Comparison of ENCODE assay signal across 23 cellular contexts in the genomic region with DNA sequence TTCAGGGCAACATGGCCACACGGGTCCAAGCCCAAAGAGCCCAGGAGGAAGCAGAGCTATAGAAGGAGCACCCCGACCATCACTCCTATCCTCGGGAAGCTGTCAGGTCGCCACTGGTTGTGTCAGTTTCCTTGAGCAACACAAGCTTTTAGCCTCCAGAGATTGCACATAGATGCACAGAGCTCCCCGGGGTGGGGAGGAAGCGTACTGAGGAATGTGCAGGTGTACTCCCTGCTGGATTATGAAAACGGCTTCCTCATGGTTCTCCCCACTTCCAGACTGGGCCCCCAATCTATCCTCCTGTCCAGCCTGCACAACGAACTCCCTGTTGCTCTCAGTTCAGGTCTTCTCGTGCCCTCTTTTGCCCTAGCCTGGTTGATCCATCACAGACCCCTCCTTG. TPM values are rescaled to one million over a fixed set of nuclear protein-coding genes. Genes with fewer than 3 reads are reported as not detected.
DNase-seq lines count a peak whose midpoint lies in the region; ATAC-seq and TF ChIP-seq lines count a peak whose summit lies in the region.
"Had no signal": no experiment of that assay in that cellular context is flagged by ENCODE, and none has a peak within 500 bp of the region (broad histone marks: within the 10 kb centered on the region; RNA-seq: fewer than 3 reads in every experiment).

No MANE protein-coding gene starts in this region.

- no peak overlapping the region for H3K4me3 ChIP-seq in mesodermal cell (ENCODE audit: extremely low read depth, insufficient read depth, low read length, poor library complexity, severe bottlenecking)
- no peak overlapping the region for H3K4me3 ChIP-seq in smooth muscle cell
- H3K4me3 ChIP-seq: tibial nerve had no signal

- H3K4me1 Mint-ChIP-seq in HFFc6 (ENCODE audit: low read depth) (peaks cover 15% of the 10 kb centered on the region), brain (peaks cover 41% of the 10 kb centered on the region), endothelial cell (ENCODE audit: unreplicated experiment) (no peaks in the 10 kb centered on the region)
- H3K4me1 Mint-ChIP-seq: stimulated activated naive CD8-positive, alpha-beta T cell treated with anti-CD3 and anti-CD28 coated beads, Interleukin-15, amount 100 ng/mL, for 72 hours had no signal

- H2AFZ ChIP-seq in smooth muscle cell (ENCODE audit: low read depth), result no peak overlapping the region

- H3K9me3 Mint-ChIP-seq in HFFc6 (peaks cover 6% of the 10 kb centered on the region), brain (peaks cover 4 to 26% (median 13%) of the 10 kb centered on the region in 5 experiments), endothelial cell (ENCODE audit: unreplicated experiment) (no peaks in the 10 kb centered on the region)
- H3K9me3 Mint-ChIP-seq: activated CD4-positive, alpha-beta T cell treated with anti-CD3 and anti-CD28 coated beads, Interleukin-2, amount 10 ng/mL, durations not matched to agents 7 days and 5 days; activated naive CD4-positive, alpha-beta T cell treated with anti-CD3 and anti-CD28 coated beads, Interleukin-2, amount 50 U/mL, for 72 hours; CD8-positive, alpha-beta T cell; memory B cell; stimulated activated naive CD8-positive, alpha-beta T cell treated with anti-CD3 and anti-CD28 coated beads, Interleukin-15, amount 100 ng/mL, for 72 hours; T-helper 2 cell treated with Interferon-gamma antibody and Interleukin-4, amounts not matched to agents 5 μg/mL and 100 μg/mL, for 36 hours had no signal

- H3K9me3 ChIP-seq in mesodermal cell (ENCODE audit: control insufficient read depth, low read length), result no peaks in the 10 kb centered on the region
- no peaks in the 10 kb centered on the region for H3K9me3 ChIP-seq in smooth muscle cell (replicated peaks; ENCODE audit: low read depth)

- H3K27me3 ChIP-seq in smooth muscle cell (ENCODE audit: low read depth), result no peaks in the 10 kb centered on the region
- H3K27me3 ChIP-seq: foreskin keratinocyte, tibial nerve had no signal

- H3K4me2 ChIP-seq in smooth muscle cell, result peak overlapping the region; percentile 50

- no peak for ATAC-seq in GM19397 (IDR thresholded peaks at IDR 0.05; ENCODE audit: unreplicated experiment)
- ATAC-seq: CD8-positive, alpha-beta T cell; left colon; stimulated activated naive CD8-positive, alpha-beta T cell treated with anti-CD3 and anti-CD28 coated beads, Interleukin-15, amount 100 ng/mL, for 72 hours had no signal

- H3K4me3 Mint-ChIP-seq in HFFc6 (peak overlapping the region; percentile 68; the same call in 1 of the 2 replicates), brain (peak overlapping the region in 2 of 5 experiments; percentile 11 to 48), endothelial cell (ENCODE audit: unreplicated experiment) (no peak overlapping the region)
- H3K4me3 Mint-ChIP-seq: activated CD4-positive, alpha-beta T cell treated with anti-CD3 and anti-CD28 coated beads, Interleukin-2, amount 10 ng/mL, durations not matched to agents 7 days and 5 days; CD8-positive, alpha-beta T cell; memory B cell; naive thymus-derived CD4-positive, alpha-beta T cell; stimulated activated naive CD8-positive, alpha-beta T cell treated with anti-CD3 and anti-CD28 coated beads, Interleukin-15, amount 100 ng/mL, for 72 hours; T-helper 2 cell treated with Interferon-gamma antibody and Interleukin-4, amounts not matched to agents 5 μg/mL and 100 μg/mL, for 36 hours had no signal

- no peaks in the 10 kb centered on the region for H3K79me2 ChIP-seq in smooth muscle cell (ENCODE audit: low read depth)

- WGBS in mesodermal cell (ENCODE audit: insufficient coverage in 2 of 2), 2 experiments, result 92 to 98% methylated on average over 9 of the region's 9 CpGs
- WGBS in smooth muscle cell (ENCODE audit: low lambda C conversion rate), result 90% methylated on average over 9 of the region's 9 CpGs

- TF ChIP-seq CTCF in HFFc6 (IDR thresholded peaks at IDR 0.05) (no peak), brain (conservative IDR thresholded peaks at IDR 0.05) (no peak), smooth muscle cell (IDR thresholded peaks at IDR 0.05; ENCODE audit: borderline replicate concordance, insufficient read depth, poor library complexity, severe bottlenecking) (no peak), endothelial cell (IDR thresholded peaks at IDR 0.05; ENCODE audit: unreplicated experiment) (no peak)

- peaks cover 4% of the 10 kb centered on the region for H3K27me3 Mint-ChIP-seq in HFFc6 (ENCODE audit: insufficient read depth)
- H3K27me3 Mint-ChIP-seq in brain, result no peaks in the 10 kb centered on the region
- H3K27me3 Mint-ChIP-seq in endothelial cell (ENCODE audit: unreplicated experiment), result peaks cover 2% of the 10 kb centered on the region
- H3K27me3 Mint-ChIP-seq: activated CD4-positive, alpha-beta T cell treated with anti-CD3 and anti-CD28 coated beads, Interleukin-2, amount 10 ng/mL, durations not matched to agents 7 days and 5 days; memory B cell; naive thymus-derived CD4-positive, alpha-beta T cell; stimulated activated naive CD8-positive, alpha-beta T cell treated with anti-CD3 and anti-CD28 coated beads, Interleukin-15, amount 100 ng/mL, for 72 hours had no signal

- peaks cover 3% of the 10 kb centered on the region; the same call in 1 of the 2 replicates for H3K36me3 Mint-ChIP-seq in HFFc6 (ENCODE audit: low read depth)
- no peaks in the 10 kb centered on the region for H3K36me3 Mint-ChIP-seq in brain
- H3K36me3 Mint-ChIP-seq in endothelial cell (ENCODE audit: low read depth, unreplicated experiment), result no peaks in the 10 kb centered on the region
- H3K36me3 Mint-ChIP-seq: activated naive CD4-positive, alpha-beta T cell treated with anti-CD3 and anti-CD28 coated beads, Interleukin-2, amount 50 U/mL, for 72 hours; CD8-positive, alpha-beta T cell; memory B cell had no signal

- no peaks in the 10 kb centered on the region for H3F3A ChIP-seq in smooth muscle cell (ENCODE audit: low read depth)

- H3K9ac ChIP-seq in smooth muscle cell (ENCODE audit: low read depth), result peak overlapping the region; percentile 47

- DNase-seq in HFFc6, result no peak
- DNase-seq in smooth muscle cell (lab: John Stamatoyannopoulos, UW; ENCODE audit: unreplicated experiment), result no peak
- DNase-seq in endothelial cell (ENCODE audit: low spot score), result no peak
- no peak for DNase-seq in GM19240 (ENCODE audit: insufficient read length, low spot score)
- DNase-seq: activated CD4-positive, alpha-beta T cell treated with anti-CD3 and anti-CD28 coated beads, Interleukin-2, amount 10 ng/mL, durations not matched to agents 7 days and 5 days; aorta; CD8-positive, alpha-beta T cell; effector CD4-positive, alpha-beta T cell; GDM1; left colon; naive thymus-derived CD4-positive, alpha-beta T cell; NCI-H2029 treated with DMSO at 0.1 percent for 48 hours; NCI-H748 treated with DMSO at 0.1 percent for 48 hours; stimulated activated naive CD8-positive, alpha-beta T cell treated with anti-CD3 and anti-CD28 coated beads, Interleukin-15, amount 100 ng/mL, for 72 hours had no signal

- peaks cover 5% of the 10 kb centered on the region for H3K4me1 ChIP-seq in mesodermal cell (ENCODE audit: control insufficient read depth, insufficient read depth, low read length, poor library complexity, severe bottlenecking)
- H3K4me1 ChIP-seq in smooth muscle cell (ENCODE audit: low read depth), result no peaks in the 10 kb centered on the region
- H3K4me1 ChIP-seq: foreskin keratinocyte had no signal

- H3K36me3 ChIP-seq in mesodermal cell (ENCODE audit: control insufficient read depth, insufficient read depth, low read length), result no peaks in the 10 kb centered on the region
- no peaks in the 10 kb centered on the region for H3K36me3 ChIP-seq in smooth muscle cell (ENCODE audit: low read depth)
- H3K36me3 ChIP-seq: tibial nerve had no signal

- H3K27ac ChIP-seq in mesodermal cell (ENCODE audit: low read depth, low read length, severe bottlenecking) (peak overlapping the region; percentile 58), smooth muscle cell (ENCODE audit: low read depth) (peak overlapping the region; percentile 71)
- H3K27ac ChIP-seq: foreskin keratinocyte, tibial nerve, VCaP had no signal

- no peaks in the 10 kb centered on the region for H4K20me1 ChIP-seq in smooth muscle cell (ENCODE audit: low read depth)

- H3K27ac Mint-ChIP-seq in HFFc6, result peak overlapping the region; percentile 98
- peak overlapping the region; percentile 74 to 99 (median 92) for H3K27ac Mint-ChIP-seq in brain
- H3K27ac Mint-ChIP-seq in endothelial cell (ENCODE audit: unreplicated experiment), result no peak overlapping the region
- H3K27ac Mint-ChIP-seq: activated CD4-positive, alpha-beta T cell treated with anti-CD3 and anti-CD28 coated beads, Interleukin-2, amount 10 ng/mL, durations not matched to agents 7 days and 5 days; activated naive CD4-positive, alpha-beta T cell treated with anti-CD3 and anti-CD28 coated beads, Interleukin-2, amount 50 U/mL, for 72 hours; CD8-positive, alpha-beta T cell; memory B cell; stimulated activated naive CD8-positive, alpha-beta T cell treated with anti-CD3 and anti-CD28 coated beads, Interleukin-15, amount 100 ng/mL, for 72 hours; T-helper 2 cell treated with Interferon-gamma antibody and Interleukin-4, amounts not matched to agents 5 μg/mL and 100 μg/mL, for 36 hours had no signal

RNA-seq across cellular contexts. Expression of gene IRF2BPL, which starts 30.3 kb away (rescaled TPM):
- total RNA-seq in HFFc6 (2021; fragmentation: NEBNext Ultra II Directional; extraction: Animal tissue kit (Norgen Biotek cat#: 25700)), result 10 to 100 TPM; 37.1 to 46.3 (median 38.3) TPM
- polyA plus RNA-seq in brain (ENCODE audit: insufficient read depth, low read depth, low replicate concordance) (49.8 TPM), smooth muscle cell (58.0 and 66.3 TPM in 2 replicates)
- 60.3 TPM for polyA plus RNA-seq in mesodermal cell (2013, experiment 1 of 2)
- 43.8 TPM for polyA plus RNA-seq in mesodermal cell (2013, experiment 2 of 2)
- total RNA-seq in smooth muscle cell (33.2 and 33.9 TPM in 2 replicates), endothelial cell (ENCODE audit: unreplicated experiment) (8.6 TPM)

RNA-seq across cellular contexts. Expression of gene CIPC, which starts 39.3 kb away (rescaled TPM):
- 10 to 100 TPM in 4 of 6 experiments, 1 to 10 TPM in 2; 9.1 to 12.5 (median 11.5) TPM for total RNA-seq in HFFc6 (2021; fragmentation: NEBNext Ultra II Directional; extraction: Animal tissue kit (Norgen Biotek cat#: 25700))
- polyA plus RNA-seq in brain (ENCODE audit: insufficient read depth, low read depth, low replicate concordance) (18.4 TPM), smooth muscle cell (3.6 and 5.6 TPM in 2 replicates)
- polyA plus RNA-seq in mesodermal cell (2013, experiment 1 of 2), result 11.6 TPM
- polyA plus RNA-seq in mesodermal cell (2013, experiment 2 of 2), result 12.0 TPM
- total RNA-seq in smooth muscle cell (14.3 and 15.1 TPM in 2 replicates), endothelial cell (ENCODE audit: unreplicated experiment) (42.4 TPM)
